Comparison of ENCODE assay signal across 16 cellular contexts in the genomic region with DNA sequence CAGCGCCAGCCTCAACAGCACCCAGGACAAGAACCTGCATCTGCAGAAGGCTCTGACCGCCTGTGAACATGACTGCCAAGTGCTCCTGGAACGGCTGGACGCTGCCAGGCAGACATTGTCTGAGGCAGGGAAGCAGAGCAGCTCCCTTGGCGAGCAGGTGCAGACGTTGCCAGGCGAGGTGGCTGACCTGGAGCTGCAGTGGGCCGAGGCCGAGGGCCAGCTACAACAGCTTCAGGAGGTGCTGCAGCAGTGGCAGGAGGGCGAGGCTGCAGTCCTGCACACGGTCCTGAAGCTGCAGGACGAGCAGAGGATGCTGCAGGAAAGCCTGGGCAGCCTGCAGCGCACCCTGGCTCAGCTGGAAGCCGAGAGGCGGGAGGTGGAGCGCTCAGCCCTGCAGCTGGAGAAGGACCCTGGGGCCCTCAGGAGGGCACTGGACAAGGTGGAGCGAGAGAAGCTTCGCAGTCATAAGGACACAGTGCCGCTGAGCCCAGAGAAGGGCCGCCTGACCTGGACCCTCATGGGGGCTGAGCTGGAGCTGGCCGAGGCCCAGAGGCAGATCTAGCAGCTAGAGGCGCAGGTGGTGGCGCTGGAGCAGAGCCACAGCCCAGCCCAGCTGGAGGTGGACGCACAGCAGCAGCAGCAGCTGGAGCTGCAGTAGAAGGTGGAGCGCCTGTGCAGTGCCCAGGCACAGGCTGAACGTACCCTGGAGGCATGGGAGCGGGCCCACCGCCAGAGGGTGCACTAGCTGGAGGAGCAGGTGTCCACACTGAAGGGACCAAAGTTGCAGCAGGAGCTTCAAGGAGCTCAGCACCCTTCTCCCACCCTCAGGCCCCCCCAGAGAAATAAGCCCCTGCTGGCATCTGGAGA. TPM values are rescaled to one million over a fixed set of nuclear protein-coding genes. Genes with fewer than 3 reads are reported as not detected.
A peak's percentile ranks its signal among the peaks of the same experiment; 100 is the strongest.
DNase-seq lines count a peak whose midpoint lies in the region; ATAC-seq, FAIRE-seq and TF ChIP-seq lines count a peak whose summit lies in the region.
"Had no signal": no experiment of that assay in that cellular context is flagged by ENCODE, and none has a peak within 500 bp of the region (broad histone marks: within the 10 kb centered on the region; RNA-seq: fewer than 3 reads in every experiment).

No MANE protein-coding gene starts in this region.

- ATAC-seq in upper lobe of right lung (no peak), HG03196 (IDR thresholded peaks at IDR 0.05; ENCODE audit: unreplicated experiment) (no peak), GM18517 (IDR thresholded peaks at IDR 0.05; ENCODE audit: unreplicated experiment) (no peak)
- ATAC-seq: activated naive CD8-positive, alpha-beta T cell treated with anti-CD3 and anti-CD28 coated beads, Interleukin-2, amount 50 U/mL, for 24 hours had no signal

- no peak for FAIRE-seq in HTR-8/SVneo (lab: Jason Lieb, UNC)
- FAIRE-seq: GM18507 had no signal

- H3K4me2 ChIP-seq in SU-DHL-6 (ENCODE audit: low read depth, low read length, poor library complexity, severe bottlenecking) = no peak overlapping the region

- no peaks in the 10 kb centered on the region for H4K20me1 ChIP-seq in SU-DHL-6 (ENCODE audit: low read depth, low read length)

- H3K9me2 ChIP-seq in SU-DHL-6 (replicated peaks; ENCODE audit: insufficient read depth, low read length) = no peaks in the 10 kb centered on the region

- H3K27ac ChIP-seq in SU-DHL-6 (ENCODE audit: low read depth, low read length) (no peak overlapping the region), upper lobe of right lung (no peak overlapping the region)
- H3K27ac ChIP-seq: epithelial cell of prostate, upper lobe of left lung had no signal

- H3K27me3 ChIP-seq in SU-DHL-6 (ENCODE audit: low read length) = no peaks in the 10 kb centered on the region
- no peaks in the 10 kb centered on the region for H3K27me3 ChIP-seq in upper lobe of right lung
- H3K27me3 ChIP-seq: upper lobe of left lung had no signal

- no peaks in the 10 kb centered on the region for H3K36me3 ChIP-seq in SU-DHL-6 (ENCODE audit: low read length)
- no peaks in the 10 kb centered on the region for H3K36me3 ChIP-seq in upper lobe of right lung
- H3K36me3 ChIP-seq: upper lobe of left lung had no signal

- no peak overlapping the region for H2AFZ ChIP-seq in SU-DHL-6 (ENCODE audit: low read depth, low read length, severe bottlenecking)

- intact Hi-C loops in upper lobe of right lung (cut with DNase I) = no loop called here

- no peak overlapping the region for H3K4me3 ChIP-seq in SU-DHL-6 (ENCODE audit: insufficient read depth, low read length, poor library complexity, severe bottlenecking)
- no peak overlapping the region for H3K4me3 ChIP-seq in upper lobe of right lung
- H3K4me3 ChIP-seq: upper lobe of left lung had no signal

- no peaks in the 10 kb centered on the region for H3K4me1 ChIP-seq in upper lobe of right lung
- H3K4me1 ChIP-seq: upper lobe of left lung had no signal

- H3F3A ChIP-seq in SU-DHL-6 (ENCODE audit: insufficient read depth) = no peaks in the 10 kb centered on the region

- TF ChIP-seq CTCF in SU-DHL-6 (IDR thresholded peaks at IDR 0.05; ENCODE audit: insufficient read depth, low read length, poor library complexity, severe bottlenecking) = peak; percentile 9
- TF ChIP-seq CTCF in upper lobe of right lung (IDR thresholded peaks at IDR 0.05) = no peak

- no peaks in the 10 kb centered on the region for H3K9me3 ChIP-seq in SU-DHL-6 (ENCODE audit: insufficient read depth, low read length)
- no peaks in the 10 kb centered on the region for H3K9me3 ChIP-seq in upper lobe of right lung
- H3K9me3 ChIP-seq: upper lobe of left lung had no signal

- H3K9ac ChIP-seq in SU-DHL-6 (ENCODE audit: low read length) = no peak overlapping the region

- no peaks in the 10 kb centered on the region for H3K79me2 ChIP-seq in SU-DHL-6 (ENCODE audit: insufficient read depth, low read length)

- peak; percentile 42 for DNase-seq in NCI-H82 (lab: John Stamatoyannopoulos, UW)
- DNase-seq in NCI-H82 treated with DMSO at 0.1 percent for 48 hours (lab: John Stamatoyannopoulos, UW; ENCODE audit: unreplicated experiment) = no peak
- peak; percentile 46 for DNase-seq in NAMALWA (ENCODE audit: low spot score)
- DNase-seq in upper lobe of right lung = peak; percentile 42
- DNase-seq in HTR-8/SVneo (ENCODE audit: insufficient read length, low spot score) = no peak
- DNase-seq: activated CD8-positive, alpha-beta memory T cell treated with anti-CD3 and anti-CD28 coated beads, Interleukin-2, amount 50 U/mL, for 48 hours; activated naive CD8-positive, alpha-beta T cell treated with anti-CD3 and anti-CD28 coated beads, Interleukin-2, amount 50 U/mL, for 24 hours; cerebellar nuclear complex; head of caudate nucleus; Right ventricle myocardium superior had no signal

RNA-seq across cellular contexts. Expression of a gene that starts 16.4 kb away (rescaled TPM):
- total RNA-seq in upper lobe of right lung = 2.0 TPM

Comparison
In these comparisons a context has a peak if more than half of its experiments do, and no peak if none do; other contexts are left out.
1. DNase-seq: peak in NCI-H82 (single experiment), NAMALWA (single experiment) and upper lobe of right lung (single experiment); none in NCI-H82 treated with DMSO at 0.1 percent for 48 hours (single experiment) and HTR-8/SVneo (single experiment).